Comparison of ENCODE assay signal across 11 cellular contexts in genomic region chr6:15296735-15297134, GRCh38. TPM values are rescaled to one million over a fixed set of nuclear protein-coding genes. Genes with fewer than 3 reads are reported as not detected.
DNase-seq lines count a peak whose midpoint lies in the region; ATAC-seq and TF ChIP-seq lines count a peak whose summit lies in the region.
"Had no signal": no experiment of that assay in that cellular context is flagged by ENCODE, and none has a peak within 500 bp of the region (broad histone marks: within the 10 kb centered on the region; RNA-seq: fewer than 3 reads in every experiment).

No MANE protein-coding gene starts in this region.

- H3K27me3 Mint-ChIP-seq in CD14-positive monocyte (ENCODE audit: low read depth in 3 of 3): no peaks in the 10 kb centered on the region
- H3K27me3 Mint-ChIP-seq in activated T-helper 17 cell treated with anti-CD3 and anti-CD28 coated beads, Interleukin-2, amount 50 U/mL, for 72 hours: no peaks in the 10 kb centered on the region

- intact Hi-C loops in CD14-positive monocyte (cut with micrococcal nuclease): loop anchor here in 1 of 2 donors (5.0 kb wide), 2 partner anchors 36 to 39 kb away; no protein-coding TSS in a partner anchor

- peaks cover 89% of the 10 kb centered on the region for H3K4me1 Mint-ChIP-seq in CD14-positive monocyte
- peaks cover 59% of the 10 kb centered on the region for H3K4me1 Mint-ChIP-seq in activated T-helper 17 cell treated with anti-CD3 and anti-CD28 coated beads, Interleukin-2, amount 50 U/mL, for 72 hours

- no peak for TF ChIP-seq CTCF in CD14-positive monocyte (IDR thresholded peaks at IDR 0.05)

- H3K27ac Mint-ChIP-seq in CD14-positive monocyte: peak overlapping the region in 6 of 7 donors; percentile 27 to 83 (median 44)
- H3K27ac Mint-ChIP-seq in activated T-helper 17 cell treated with anti-CD3 and anti-CD28 coated beads, Interleukin-2, amount 50 U/mL, for 72 hours: peak overlapping the region; percentile 81

- no peaks in the 10 kb centered on the region for H3K9me3 Mint-ChIP-seq in CD14-positive monocyte
- no peaks in the 10 kb centered on the region for H3K9me3 Mint-ChIP-seq in activated T-helper 17 cell treated with anti-CD3 and anti-CD28 coated beads, Interleukin-2, amount 50 U/mL, for 72 hours

- H3K36me3 Mint-ChIP-seq in CD14-positive monocyte: peaks cover 31 to 37% of the 10 kb centered on the region in 2 donors
- H3K36me3 Mint-ChIP-seq in activated T-helper 17 cell treated with anti-CD3 and anti-CD28 coated beads, Interleukin-2, amount 50 U/mL, for 72 hours (ENCODE audit: low read depth): peaks cover 76% of the 10 kb centered on the region

- DNase-seq in CD14-positive monocyte (ENCODE audit: low spot score) (no peak), H4 (ENCODE audit: low spot score) (no peak), mucosa of gallbladder (ENCODE audit: low spot score) (no peak), NCI-H1436 (lab: John Stamatoyannopoulos, UW) (no peak)
- DNase-seq: activated effector memory CD4-positive, alpha-beta T cell treated with anti-CD3 and anti-CD28 coated beads, Interleukin-2, amount 50 U/mL, for 16 hours; COR-L47; pancreas had no signal

- peak; percentile 52 for ATAC-seq in GM19035 (IDR thresholded peaks at IDR 0.05; ENCODE audit: unreplicated experiment)
- peak; percentile 46 for ATAC-seq in HG03108 (IDR thresholded peaks at IDR 0.05; ENCODE audit: unreplicated experiment)
- ATAC-seq in activated T-helper 17 cell treated with anti-CD3 and anti-CD28 coated beads, Interleukin-2, amount 50 U/mL, for 72 hours (replicated peaks): peak; percentile 66
- ATAC-seq in HG03280 (IDR thresholded peaks at IDR 0.05; ENCODE audit: unreplicated experiment): no peak
- ATAC-seq: pancreas had no signal

- no peak overlapping the region for H3K4me3 Mint-ChIP-seq in CD14-positive monocyte
- peak overlapping the region; percentile 52 for H3K4me3 Mint-ChIP-seq in activated T-helper 17 cell treated with anti-CD3 and anti-CD28 coated beads, Interleukin-2, amount 50 U/mL, for 72 hours

RNA-seq across cellular contexts. Expression of gene JARID2, which starts 50.9 kb away (rescaled TPM):
- polyA plus RNA-seq in CD14-positive monocyte: 10 to 100 TPM in 1 of 2 donors, 1 to 10 TPM in 1; 6.8 to 12.5 TPM
- total RNA-seq in activated T-helper 17 cell treated with anti-CD3 and anti-CD28 coated beads, Interleukin-2, amount 50 U/mL, for 72 hours: 10 to 100 TPM; 20.7 to 50.3 TPM
- total RNA-seq in H4 (2014; rRNA removed; shearing (Covaris generic)): 4.9 and 6.0 TPM in 2 replicates
- total RNA-seq in mucosa of gallbladder: 10.7 TPM
